ENCODE assay signal across 9 cellular contexts in genomic region chr15:66883322-66883911, GRCh38.
DNase-seq lines count a peak whose midpoint lies in the region; ATAC-seq, FAIRE-seq and TF ChIP-seq lines count a peak whose summit lies in the region.
"Had no signal": no experiment of that assay in that cellular context is flagged by ENCODE, and none has a peak within 500 bp of the region (broad histone marks: within the 10 kb centered on the region; RNA-seq: fewer than 3 reads in every experiment).

No MANE protein-coding gene starts in this region.

- no peak for TF ChIP-seq CTCF in right lobe of liver (IDR thresholded peaks at IDR 0.05)
- TF ChIP-seq CTCF in type B pancreatic cell (conservative IDR thresholded peaks at IDR 0.05): no peak
- TF ChIP-seq CTCF in CD4-positive, alpha-beta T cell (IDR thresholded peaks at IDR 0.05): no peak

- DNase-seq in AG08395 (ENCODE audit: low spot score): peak; percentile 96
- peak; percentile 17 for DNase-seq in NCI-H2107 (lab: John Stamatoyannopoulos, UW)
- DNase-seq in dermis microvascular lymphatic vessel endothelial cell (ENCODE audit: low read depth in 2 of 2): peak; percentile 62 to 97
- DNase-seq in right lobe of liver: peak in 2 of 3 donors; percentile 63 to 67
- DNase-seq in type B pancreatic cell (ENCODE audit: extremely low spot score, unreplicated experiment): peak; percentile 77
- no peak for DNase-seq in GM12891 (ENCODE audit: insufficient read length, low spot score)
- no peak for DNase-seq in GF-D8 (lab: John Stamatoyannopoulos, UW)
- no peak for DNase-seq in CD4-positive, alpha-beta T cell

- intact Hi-C loops in right lobe of liver (cut with DNase I): no loop called here
- intact Hi-C loops in CD4-positive, alpha-beta T cell (cut with DNase I, micrococcal nuclease): no loop called here

- H3K4me1 ChIP-seq in right lobe of liver: peaks cover 0 to 4% (median 0%) of the 10 kb centered on the region in 4 donors

- CTCF ChIA-PET in CD4-positive, alpha-beta T cell (lab: Charles Lee): no interaction called here

- FAIRE-seq in GM12891 (lab: Jason Lieb, UNC): no peak

- H3K27me3 ChIP-seq in right lobe of liver: no peaks in the 10 kb centered on the region
- H3K27me3 ChIP-seq in CD4-positive, alpha-beta T cell (ENCODE audit: control insufficient read depth, insufficient read depth, low read length): no peaks in the 10 kb centered on the region

- no peak overlapping the region for H3K4me3 ChIP-seq in right lobe of liver

- no peak for TF ChIP-seq POLR2A in right lobe of liver (IDR thresholded peaks at IDR 0.05)
- TF ChIP-seq POLR2A in GM12891 (IDR thresholded peaks at IDR 0.05; ENCODE audit: low read depth, low read length): no peak

- H3K4me3 Mint-ChIP-seq in type B pancreatic cell: peak overlapping the region; percentile 65
- no peak overlapping the region for H3K4me3 Mint-ChIP-seq in CD4-positive, alpha-beta T cell
- H3K4me3 Mint-ChIP-seq: activated naive CD8-positive, alpha-beta T cell had no signal

- H3K9me3 ChIP-seq in right lobe of liver: no peaks in the 10 kb centered on the region
- no peaks in the 10 kb centered on the region for H3K9me3 ChIP-seq in CD4-positive, alpha-beta T cell (ENCODE audit: control insufficient read depth, low read length)

- H3K27ac ChIP-seq in right lobe of liver: no peak overlapping the region
- no peak overlapping the region for H3K27ac ChIP-seq in CD4-positive, alpha-beta T cell (ENCODE audit: low read depth, low read length)

- H3K36me3 Mint-ChIP-seq in type B pancreatic cell: no peaks in the 10 kb centered on the region
- H3K36me3 Mint-ChIP-seq in CD4-positive, alpha-beta T cell (ENCODE audit: low read depth): no peaks in the 10 kb centered on the region
- H3K36me3 Mint-ChIP-seq: activated naive CD8-positive, alpha-beta T cell had no signal

- 5% methylated on average over 8 of the region's 10 CpGs for WGBS in right lobe of liver (ENCODE audit: insufficient coverage, low coverage, low lambda C conversion rate, missing lambda C conversion rate)

- H3K4me1 Mint-ChIP-seq in type B pancreatic cell (ENCODE audit: unreplicated experiment): peaks cover 32% of the 10 kb centered on the region
- no peaks in the 10 kb centered on the region for H3K4me1 Mint-ChIP-seq in CD4-positive, alpha-beta T cell (ENCODE audit: low read depth)

- POLR2A ChIA-PET in CD4-positive, alpha-beta T cell (lab: Charles Lee): no interaction called here

- H3K9me3 Mint-ChIP-seq in type B pancreatic cell: peaks cover 6% of the 10 kb centered on the region
- peaks cover 2% of the 10 kb centered on the region for H3K9me3 Mint-ChIP-seq in CD4-positive, alpha-beta T cell

- H3K36me3 ChIP-seq in right lobe of liver: no peaks in the 10 kb centered on the region

- H3K27ac Mint-ChIP-seq in type B pancreatic cell: peak overlapping the region; percentile 84
- no peak overlapping the region for H3K27ac Mint-ChIP-seq in CD4-positive, alpha-beta T cell
- H3K27ac Mint-ChIP-seq: activated naive CD8-positive, alpha-beta T cell had no signal

- no peaks in the 10 kb centered on the region for H3K27me3 Mint-ChIP-seq in type B pancreatic cell
- H3K27me3 Mint-ChIP-seq in CD4-positive, alpha-beta T cell: peaks cover 4% of the 10 kb centered on the region
- H3K27me3 Mint-ChIP-seq: activated naive CD8-positive, alpha-beta T cell had no signal

- ATAC-seq in right lobe of liver: peak; percentile 55 to 87 (median 74)
- ATAC-seq in CD4-positive, alpha-beta T cell (ENCODE audit: poor library complexity): no peak

TF ChIP-seq in GM12891, 5 proteins besides CTCF, POLR2A, EP300 and RAD21:
- no peak for TF ChIP-seq SPI1 (IDR thresholded peaks at IDR 0.05; ENCODE audit: low read depth, low read length)
- no peak for TF ChIP-seq PAX5 (IDR thresholded peaks at IDR 0.05; ENCODE audit: insufficient read depth, low read length, severe bottlenecking)
- TF ChIP-seq POU2F2 (IDR thresholded peaks at IDR 0.05; ENCODE audit: low read depth, low read length): no peak
- no peak for TF ChIP-seq TAF1 (IDR thresholded peaks at IDR 0.05; ENCODE audit: low read depth, low read length)
- no peak for TF ChIP-seq POLR2AphosphoS5 (IDR thresholded peaks at IDR 0.05; ENCODE audit: low read depth, low read length)
TF ChIP-seq in GM12891: peak in this region for 0.

Comparison
In these comparisons a context has a peak if more than half of its experiments do, and no peak if none do; other contexts are left out.
1. DNase-seq: peak in AG08395 (single experiment), NCI-H2107 (single experiment), dermis microvascular lymphatic vessel endothelial cell (2 of 2), right lobe of liver (2 of 3) and type B pancreatic cell (single experiment); none in GM12891 (single experiment), GF-D8 (single experiment) and CD4-positive, alpha-beta T cell (0 of 10).